Comparison of ENCODE assay signal across 9 cellular contexts in genomic region chr10:52779541-52780390, GRCh38. TPM values are rescaled to one million over a fixed set of nuclear protein-coding genes. Genes with fewer than 3 reads are reported as not detected.
DNase-seq lines count a peak whose midpoint lies in the region; ATAC-seq, FAIRE-seq and TF ChIP-seq lines count a peak whose summit lies in the region.
"Had no signal": no experiment of that assay in that cellular context is flagged by ENCODE, and none has a peak within 500 bp of the region (broad histone marks: within the 10 kb centered on the region; RNA-seq: fewer than 3 reads in every experiment).

No MANE protein-coding gene starts in this region.

- H3K9me1 ChIP-seq in K562 (ENCODE audit: control insufficient read depth, insufficient read depth, low read length) = no peaks in the 10 kb centered on the region

- intact Hi-C loops in PC-3 (cut with micrococcal nuclease) = loop anchor here (1.0 to 2.0 kb wide), 5 partner anchors 38 to 1778 kb away; no protein-coding TSS in a partner anchor
- intact Hi-C loops in K562 (cut with micrococcal nuclease) = loop anchor here (2.0 to 10.0 kb wide), 4 partner anchors 37 to 1775 kb away; no protein-coding TSS in a partner anchor

- peak; percentile 36 for DNase-seq in Daoy (ENCODE audit: low read depth)
- DNase-seq in PC-3 = peak; percentile 99
- DNase-seq in K562 (ENCODE audit: extremely low read depth in 1 of 4, low spot score in 3 of 4) = peak; percentile 62 to 77 (median 69)
- peak; percentile 85 for DNase-seq in iPS-NIHi11 (ENCODE audit: low spot score)
- DNase-seq in stimulated activated CD4-positive, alpha-beta T cell treated with anti-CD3 and anti-CD28 coated beads, Interleukin-15, amount 100 ng/mL, for 48 hours (ENCODE audit: low read depth in 2 of 2) = peak; percentile 4 to 14
- DNase-seq in NCI-H2107 treated with DMSO at 0.1 percent for 48 hours (lab: John Stamatoyannopoulos, UW; ENCODE audit: unreplicated experiment) = no peak

- WGBS in K562 (ENCODE audit: insufficient coverage, low coverage, missing lambda C conversion rate) = 3% methylated on average over 12 of the region's 13 CpGs

- BruUV-seq in PC-3 (replicated peaks; lab: Mats Ljungman, UMichigan) = no TSS peak
- no TSS peak for BruUV-seq in K562 (replicated peaks; lab: Mats Ljungman, UMichigan)

- POLR2A ChIA-PET in PC-3 (lab: Charles Lee; ENCODE audit: unreplicated experiment) (no interaction called here), K562 (lab: Yijun Ruan, JAX) (no interaction called here)

- peak; percentile 63 to 81 for TF ChIP-seq RAD21 in K562 (CRISPR knock-in tag; conservative IDR thresholded peaks at IDR 0.05 in 1 of 2, IDR thresholded peaks at IDR 0.05 in 1 of 2)

- H3K4me2 ChIP-seq in PC-3 (ENCODE audit: low read length) (no peak overlapping the region), K562 (ENCODE audit: insufficient read depth, low read length) (no peak overlapping the region)

- TF ChIP-seq EP300 in K562 (IDR thresholded peaks at IDR 0.05; ENCODE audit: low read length) = no peak

- no peaks in the 10 kb centered on the region for H3K9me2 ChIP-seq in PC-3 (replicated peaks; ENCODE audit: low read length)

- H2AFZ ChIP-seq in PC-3 (ENCODE audit: low read length) (no peak overlapping the region), K562 (ENCODE audit: low read depth, low read length) (no peak overlapping the region)

- TF ChIP-seq CTCF in PC-3 (conservative IDR thresholded peaks at IDR 0.05; ENCODE audit: low read depth, low read length) (peak; percentile 100), K562 (IDR thresholded peaks at IDR 0.05 in 2 of 3, conservative IDR thresholded peaks at IDR 0.05 in 1 of 3; ENCODE audit: insufficient read depth in 2 of 3, low read depth in 1 of 3, low read length in 3 of 3) (peak; percentile 61 to 86 (median 77))

- H3K4me3 ChIP-seq in PC-3 (ENCODE audit: low read length) (no peak overlapping the region), K562 (no peak overlapping the region)

- H4K20me1 ChIP-seq in PC-3 (ENCODE audit: low read length) (no peaks in the 10 kb centered on the region), K562 (replicated peaks; ENCODE audit: control insufficient read depth, insufficient read depth, low read length) (no peaks in the 10 kb centered on the region)

- H3K79me2 ChIP-seq in PC-3 (ENCODE audit: low read length) (no peaks in the 10 kb centered on the region), K562 (ENCODE audit: control insufficient read depth, insufficient read depth, low read length) (no peaks in the 10 kb centered on the region)

- CTCF ChIA-PET in PC-3 (lab: Charles Lee) (interaction anchor here (1.1 to 3.0 kb wide), 5 partner anchors 37 to 136 kb away, joined by 3 to 26 read pairs (median 9); no protein-coding TSS in a partner anchor), K562 (lab: Yijun Ruan, JAX; ENCODE audit: low intra/inter-chr PET ratio) (interaction anchor here (0.7 to 1.5 kb wide), 2 partner anchors 1777 to 1778 kb away, joined by 3 read pairs; no protein-coding TSS in a partner anchor)

- H3F3A ChIP-seq in PC-3 (ENCODE audit: low read length, unreplicated experiment) = no peaks in the 10 kb centered on the region

- no peak for TF ChIP-seq POLR2A in K562 (conservative IDR thresholded peaks at IDR 0.05)

- H3K9ac ChIP-seq in PC-3 (ENCODE audit: low read length) (no peak overlapping the region), K562 (ENCODE audit: insufficient read depth in 1 of 2, low read depth in 2 of 2, low read length in 2 of 2) (no peak overlapping the region)

- no peaks in the 10 kb centered on the region for H3K9me3 ChIP-seq in PC-3 (ENCODE audit: low read length)
- no peaks in the 10 kb centered on the region for H3K9me3 ChIP-seq in K562 (replicated peaks; ENCODE audit: control insufficient read depth, insufficient read depth, low read depth, low read length)

- no peaks in the 10 kb centered on the region for H3K27me3 ChIP-seq in PC-3 (ENCODE audit: low read length)
- no peaks in the 10 kb centered on the region for H3K27me3 ChIP-seq in K562 (ENCODE audit: control insufficient read depth in 2 of 2, insufficient read depth in 2 of 2, low read length in 2 of 2)

- H3K36me3 ChIP-seq in PC-3 (ENCODE audit: low read depth, low read length) (no peaks in the 10 kb centered on the region), K562 (ENCODE audit: control insufficient read depth, insufficient read depth, low read length) (no peaks in the 10 kb centered on the region)

- ATAC-seq in GM19351 (IDR thresholded peaks at IDR 0.05; ENCODE audit: unreplicated experiment) (peak; percentile 91), HG03175 (IDR thresholded peaks at IDR 0.05; ENCODE audit: unreplicated experiment) (peak; percentile 91), PC-3 (peak; percentile 94), K562 (peak; percentile 91)

- peak; percentile 52 for FAIRE-seq in K562 (lab: Jason Lieb, UNC)

- no peaks in the 10 kb centered on the region for H3K4me1 ChIP-seq in PC-3 (ENCODE audit: insufficient read depth, low read length)
- no peaks in the 10 kb centered on the region for H3K4me1 ChIP-seq in K562 (replicated peaks in 1 of 2; ENCODE audit: control insufficient read depth in 2 of 2, insufficient read depth in 2 of 2, low read length in 2 of 2)

- in situ Hi-C loops in K562 (cut with MboI) = no loop called here

- H3K27ac ChIP-seq in PC-3 (ENCODE audit: low read length) = no peak overlapping the region
- H3K27ac ChIP-seq in K562 (ENCODE audit: extremely low read depth, low read depth, low read length) = no peak overlapping the region

TF ChIP-seq in K562, 482 proteins besides CTCF, POLR2A, EP300 and RAD21:
- TF ChIP-seq TAL1 (IDR thresholded peaks at IDR 0.05) (no peak), ZNF586 (CRISPR knock-in tag; conservative IDR thresholded peaks at IDR 0.05) (no peak), MAZ (CRISPR knock-in tag; conservative IDR thresholded peaks at IDR 0.05 in 1 of 2, IDR thresholded peaks at IDR 0.05 in 1 of 2) (0 out of 4 replicates have a peak, but pooled peaks of 1 of the 2 experiments have one; percentile 28), CC2D1A (IDR thresholded peaks at IDR 0.05) (0 out of 2 replicates have a peak, but pooled peaks have one; percentile 12), DEAF1 (CRISPR knock-in tag; IDR thresholded peaks at IDR 0.05) (peak; percentile 53), SMC3 (conservative IDR thresholded peaks at IDR 0.05; ENCODE audit: insufficient read depth, low read depth, low read length) (peak; percentile 62; the same call in 1 of the 2 replicates)

RNA-seq across cellular contexts. Expression of gene MBL2, which starts 7.2 kb away (rescaled TPM):
- total RNA-seq in Daoy (2014; rRNA removed; shearing (Covaris generic)) = not detected in 2 replicates
- 0.17 TPM in 1 of 2 replicates, not detected in the other for total RNA-seq in PC-3 (2014; rRNA removed)
- total RNA-seq in K562 (2011; cell fraction: chromatin; rRNA removed; ENCODE audit: low replicate concordance) = not detected in 2 replicates
- total RNA-seq in K562 (2011; cell fraction: nucleolus; rRNA removed) = not detected in 2 replicates
- total RNA-seq in K562 (2011; cell fraction: nucleoplasm; rRNA removed) = not detected in 2 replicates
- total RNA-seq in K562 (2014; rRNA removed) = not detected in 2 replicates
- total RNA-seq in K562 (2014; rRNA removed; fragmentation: Illumina TruSeq; extraction: Trizol) = not detected in 2 replicates
- not detected in 2 replicates for total RNA-seq in K562 (2015; rRNA removed; fragmentation: Illumina TruSeq; extraction: Trizol)
- total RNA-seq in K562 (2021) = not detected in 2 replicates
- polyA plus RNA-seq in K562 (2011; rRNA removed) = not detected in 2 replicates
- polyA plus RNA-seq in K562 (2011; cell fraction: cytosol; rRNA removed) = not detected in 2 replicates
- not detected in 2 replicates for polyA plus RNA-seq in K562 (2011; cell fraction: nucleus; rRNA removed)
- polyA plus RNA-seq in K562 (2012) = not detected in 2 replicates
- not detected in 2 replicates for polyA plus RNA-seq in K562 (2014; fragmentation: Illumina TruSeq; extraction: Trizol)
- not detected for polyA plus RNA-seq in K562 (2014; fragmentation: Nextera tagmentation; extraction: Ambion mirVana)
- polyA plus RNA-seq in K562 (2014; rRNA removed) = not detected in 2 replicates
- polyA minus RNA-seq in K562 (2011; rRNA and poly(A)+ RNA removed) = not detected in 2 replicates
- polyA minus RNA-seq in K562 (2011; cell fraction: cytosol; rRNA and poly(A)+ RNA removed) = not detected in 2 replicates
- polyA minus RNA-seq in K562 (2011; cell fraction: nucleus; rRNA and poly(A)+ RNA removed) = not detected in 2 replicates
- total RNA-seq: urinary bladder had no signal
